Comparison of ENCODE assay signal across 22 cellular contexts in genomic region chr7:56019501-56019900, GRCh38.
"Had no signal": no experiment of that assay in that cellular context is flagged by ENCODE, and none has a peak within 500 bp of the region (broad histone marks: within the 10 kb centered on the region; RNA-seq: fewer than 3 reads in every experiment).

No MANE protein-coding gene starts in this region.

- H3K36me3 ChIP-seq: Peyer's patch had no signal

- H3K27ac ChIP-seq: Peyer's patch, SJCRH30 had no signal

- H3K9me3 ChIP-seq: Peyer's patch, SJCRH30 had no signal

- H3K4me1 ChIP-seq: Peyer's patch, SJCRH30 had no signal

- H3K4me3 ChIP-seq: Peyer's patch, SJCRH30 had no signal

- H3K27me3 ChIP-seq: Peyer's patch, SJCRH30 had no signal

- DNase-seq: KBM-7, MV-4-11, NCI-H1048, NCI-H1105, NCI-H1417, NCI-H1436 treated with DMSO at 0.1 percent for 48 hours, NCI-H1694, NCI-H187 treated with DMSO at 0.1 percent for 48 hours, NCI-H2029 treated with DMSO at 0.1 percent for 48 hours, NCI-H2171, NCI-H226, NCI-H446, NCI-H510A, NCI-H524 treated with DMSO at 0.1 percent for 48 hours, NCI-H69, NCI-H774, PC-3, Peyer's patch, SHP77 treated with DMSO at 0.1 percent for 48 hours, SJCRH30 had no signal

- ATAC-seq: PC-3, Right ventricle myocardium inferior, SK-N-SH treated with all-trans-retinoic acid at 6 μM for 48 hours had no signal
